In genomic region chr21:32918467-32919140, GRCh38 we compare ENCODE assay signal across 14 cellular contexts.
"Had no signal": no experiment of that assay in that cellular context is flagged by ENCODE, and none has a peak within 500 bp of the region (broad histone marks: within the 10 kb centered on the region; RNA-seq: fewer than 3 reads in every experiment).

No MANE protein-coding gene starts in this region.

- H3K4me1 ChIP-seq: foreskin keratinocyte, left lung, uterus had no signal

- H3K4me3 ChIP-seq: dorsolateral prefrontal cortex, heart left ventricle, left lung, ovary, skin epidermis, uterus had no signal

- H3K36me3 ChIP-seq: heart left ventricle, left lung, ovary, uterus had no signal

- H3K9me3 ChIP-seq: left lung, ovary, uterus had no signal

- H3K27ac ChIP-seq: dorsolateral prefrontal cortex, foreskin keratinocyte, heart left ventricle, left lung, ovary, skin epidermis, uterus had no signal

- H3K27me3 ChIP-seq: dorsolateral prefrontal cortex, left lung, ovary, uterus had no signal

- DNase-seq: activated CD4-positive, alpha-beta T cell treated with anti-CD3 and anti-CD28 coated beads, Interleukin-2, amount 50 U/mL, for 4 hours; activated gamma-delta T cell; activated naive CD8-positive, alpha-beta T cell treated with anti-CD3 and anti-CD28 coated beads, Interleukin-2, amount 10 ng/mL, durations not matched to agents 7 days and 5 days; activated T-cell treated with anti-CD3 and anti-CD28 coated beads, Interleukin-2, amount 50 U/mL, for 48 hours; anterior cingulate cortex; dorsolateral prefrontal cortex; foreskin keratinocyte; heart left ventricle; islet precursor cell; left lung; uterus had no signal

- ATAC-seq: activated CD4-positive, CD25-positive, alpha-beta regulatory T cell treated with anti-CD3 and anti-CD28 coated beads, Interleukin-2, amount 50 U/mL, for 24 hours; foreskin keratinocyte; heart left ventricle; left lung had no signal
